8 cellular contexts compared by ENCODE assay signal in the genomic region with DNA sequence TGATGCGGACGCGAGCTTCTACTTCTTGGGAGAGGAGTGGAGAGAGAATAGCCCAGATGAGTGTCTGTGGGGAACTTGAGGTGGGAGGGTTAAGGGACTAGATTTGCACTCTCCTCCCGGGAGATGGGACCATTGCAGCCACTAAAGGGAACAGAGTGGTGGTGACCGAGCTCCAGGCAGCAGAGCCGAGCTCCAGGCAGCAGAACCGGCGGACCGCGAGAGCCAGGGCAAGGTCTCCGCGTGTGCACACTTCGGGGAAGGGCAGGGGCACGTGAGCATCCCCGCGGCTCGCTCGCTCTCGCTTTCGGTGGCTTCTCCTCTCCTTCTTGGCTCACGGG. TPM values are rescaled to one million over a fixed set of nuclear protein-coding genes. Genes with fewer than 3 reads are reported as not detected.
A peak's percentile ranks its signal among the peaks of the same experiment; 100 is the strongest.
DNase-seq lines count a peak whose midpoint lies in the region; ATAC-seq and TF ChIP-seq lines count a peak whose summit lies in the region.

No MANE protein-coding gene starts in this region.

- no peak for TF ChIP-seq EP300 in sigmoid colon (IDR thresholded peaks at IDR 0.05)

- CTCF ChIA-PET in T-cell (lab: Charles Lee): interaction anchor here in 1 of 2 donors (0.5 kb wide), 1 partner anchor 191 kb away, joined by 4 read pairs; the partner anchor contains the start of gene CLPX

- TF ChIP-seq POLR2A in heart left ventricle (IDR thresholded peaks at IDR 0.05): no peak
- no peak for TF ChIP-seq POLR2A in sigmoid colon (IDR thresholded peaks at IDR 0.05)

- H3K36me3 Mint-ChIP-seq in GM23338 (ENCODE audit: low read depth) (peaks cover 37% of the 10 kb centered on the region), T-cell (no peaks in the 10 kb centered on the region)

- H3K4me3 ChIP-seq in GM23338 (peak overlapping the region; percentile 93), heart left ventricle (peak overlapping the region; percentile 24 to 68 (median 58)), sigmoid colon (peak overlapping the region; percentile 32 to 59 (median 54))

- H3K4me3 Mint-ChIP-seq in GM23338 (peak overlapping the region; percentile 92), T-cell (peak overlapping the region; percentile 67 to 70 (median 69))

- 0 out of 2 replicates have a peak, but pooled peaks cover 8% of the 10 kb centered on the region for H3K79me2 ChIP-seq in GM23338 (replicated peaks; ENCODE audit: insufficient read depth)

- 1% methylated on average over 16 to 21 of the region's 21 CpGs for WGBS in heart left ventricle, 4 donors
- WGBS in sigmoid colon, 2 donors: 1% methylated on average over 21 of the region's 21 CpGs

- peak; percentile 32 for ATAC-seq in GM23338
- ATAC-seq in T-cell (replicated peaks in 1 of 4): peak; percentile 23 to 51 (median 35)
- ATAC-seq in heart left ventricle: peak in 3 of 4 donors; percentile 12 to 35 (median 25)
- no peak for ATAC-seq in GM21737 (IDR thresholded peaks at IDR 0.05; ENCODE audit: unreplicated experiment)
- ATAC-seq in HG02884 (IDR thresholded peaks at IDR 0.05; ENCODE audit: unreplicated experiment): no peak
- ATAC-seq in GM18909 (IDR thresholded peaks at IDR 0.05; ENCODE audit: poor library complexity, unreplicated experiment): no peak

- H3K9me3 Mint-ChIP-seq in GM23338: no peaks in the 10 kb centered on the region; the same call in 1 of the 3 replicates
- H3K9me3 Mint-ChIP-seq in T-cell: no peaks in the 10 kb centered on the region

- H3K9me3 ChIP-seq in heart left ventricle: no peaks in the 10 kb centered on the region
- H3K9me3 ChIP-seq in sigmoid colon: no peaks in the 10 kb centered on the region

- peaks cover 43% of the 10 kb centered on the region for H3K27me3 ChIP-seq in GM23338 (ENCODE audit: insufficient read depth)
- peaks cover 0 to 71% (median 18%) of the 10 kb centered on the region in 9 donors for H3K27me3 ChIP-seq in heart left ventricle
- peaks cover 0 to 86% (median 42%) of the 10 kb centered on the region in 3 donors for H3K27me3 ChIP-seq in sigmoid colon

- POLR2A ChIA-PET in T-cell (lab: Charles Lee): interaction anchor here in 1 of 2 donors (0.6 kb wide), 1 partner anchor 8 kb away, joined by 3 read pairs; no protein-coding TSS in a partner anchor

- intact Hi-C loops in heart left ventricle (cut with DNase I): no loop called here
- intact Hi-C loops in sigmoid colon (cut with DNase I): no loop called here

- peaks cover 50% of the 10 kb centered on the region for H3K4me1 Mint-ChIP-seq in GM23338
- peaks cover 18 to 19% (median 18%) of the 10 kb centered on the region in 3 donors for H3K4me1 Mint-ChIP-seq in T-cell

- peaks cover 7% of the 10 kb centered on the region; the same call in 1 of the 2 replicates for H4K20me1 ChIP-seq in GM23338 (replicated peaks; ENCODE audit: insufficient read depth)

- H3K27ac Mint-ChIP-seq in GM23338 (no peak overlapping the region; the same call in 1 of the 2 replicates), T-cell (no peak overlapping the region)

- H3K36me3 ChIP-seq in GM23338 (ENCODE audit: insufficient read depth) (no peaks in the 10 kb centered on the region; the same call in 1 of the 2 replicates), heart left ventricle (no peaks in the 10 kb centered on the region), sigmoid colon (no peaks in the 10 kb centered on the region)

- TF ChIP-seq CTCF in GM23338 (conservative IDR thresholded peaks at IDR 0.05; ENCODE audit: low read depth in 2 of 2) (no peak), heart left ventricle (IDR thresholded peaks at IDR 0.05) (no peak), sigmoid colon (IDR thresholded peaks at IDR 0.05) (no peak)

- DNase-seq in GM23338 (ENCODE audit: low spot score): peak; percentile 63
- DNase-seq in T-cell: peak in 1 of 34 experiments; percentile 4
- no peak for DNase-seq in heart left ventricle
- DNase-seq in sigmoid colon: no peak
- DNase-seq in DMS153 treated with DMSO at 0.1 percent for 48 hours (lab: John Stamatoyannopoulos, UW; ENCODE audit: unreplicated experiment): no peak

- H3F3A ChIP-seq in GM23338 (replicated peaks; ENCODE audit: low read depth): peaks cover 26% of the 10 kb centered on the region; the same call in 1 of the 2 replicates

- H3K4me1 ChIP-seq in GM23338 (ENCODE audit: insufficient read depth) (peaks cover 26% of the 10 kb centered on the region), heart left ventricle (peaks cover 0 to 26% (median 14%) of the 10 kb centered on the region in 12 donors), sigmoid colon (peaks cover 0 to 24% (median 23%) of the 10 kb centered on the region in 4 donors)

- H3K9me2 ChIP-seq in GM23338 (ENCODE audit: insufficient read depth): no peaks in the 10 kb centered on the region

- peaks cover 34% of the 10 kb centered on the region for H3K27me3 Mint-ChIP-seq in GM23338 (ENCODE audit: insufficient read depth, low read depth, poor library complexity)
- H3K27me3 Mint-ChIP-seq in T-cell: peaks cover 56 to 71% of the 10 kb centered on the region in 2 donors

- peak overlapping the region; percentile 86 for H2AFZ ChIP-seq in GM23338

- H3K27ac ChIP-seq in GM23338 (ENCODE audit: low read depth): no peak overlapping the region
- no peak overlapping the region for H3K27ac ChIP-seq in heart left ventricle
- H3K27ac ChIP-seq in sigmoid colon: no peak overlapping the region

- peak overlapping the region; percentile 99 for H3K4me2 ChIP-seq in GM23338

TF ChIP-seq in GM23338, 12 proteins besides CTCF, POLR2A, EP300 and RAD21 (continues in another document):
- TF ChIP-seq NANOG (IDR thresholded peaks at IDR 0.05; ENCODE audit: borderline replicate concordance): no peak
- no peak for TF ChIP-seq EZH2phosphoT487 (IDR thresholded peaks at IDR 0.05; ENCODE audit: unreplicated experiment)
- TF ChIP-seq POLR2AphosphoS5 (IDR thresholded peaks at IDR 0.05; ENCODE audit: low read depth): no peak
- no peak for TF ChIP-seq CREB1 (CRISPR knock-in tag; IDR thresholded peaks at IDR 0.05; ENCODE audit: low read depth)
- TF ChIP-seq, protein P1, sequence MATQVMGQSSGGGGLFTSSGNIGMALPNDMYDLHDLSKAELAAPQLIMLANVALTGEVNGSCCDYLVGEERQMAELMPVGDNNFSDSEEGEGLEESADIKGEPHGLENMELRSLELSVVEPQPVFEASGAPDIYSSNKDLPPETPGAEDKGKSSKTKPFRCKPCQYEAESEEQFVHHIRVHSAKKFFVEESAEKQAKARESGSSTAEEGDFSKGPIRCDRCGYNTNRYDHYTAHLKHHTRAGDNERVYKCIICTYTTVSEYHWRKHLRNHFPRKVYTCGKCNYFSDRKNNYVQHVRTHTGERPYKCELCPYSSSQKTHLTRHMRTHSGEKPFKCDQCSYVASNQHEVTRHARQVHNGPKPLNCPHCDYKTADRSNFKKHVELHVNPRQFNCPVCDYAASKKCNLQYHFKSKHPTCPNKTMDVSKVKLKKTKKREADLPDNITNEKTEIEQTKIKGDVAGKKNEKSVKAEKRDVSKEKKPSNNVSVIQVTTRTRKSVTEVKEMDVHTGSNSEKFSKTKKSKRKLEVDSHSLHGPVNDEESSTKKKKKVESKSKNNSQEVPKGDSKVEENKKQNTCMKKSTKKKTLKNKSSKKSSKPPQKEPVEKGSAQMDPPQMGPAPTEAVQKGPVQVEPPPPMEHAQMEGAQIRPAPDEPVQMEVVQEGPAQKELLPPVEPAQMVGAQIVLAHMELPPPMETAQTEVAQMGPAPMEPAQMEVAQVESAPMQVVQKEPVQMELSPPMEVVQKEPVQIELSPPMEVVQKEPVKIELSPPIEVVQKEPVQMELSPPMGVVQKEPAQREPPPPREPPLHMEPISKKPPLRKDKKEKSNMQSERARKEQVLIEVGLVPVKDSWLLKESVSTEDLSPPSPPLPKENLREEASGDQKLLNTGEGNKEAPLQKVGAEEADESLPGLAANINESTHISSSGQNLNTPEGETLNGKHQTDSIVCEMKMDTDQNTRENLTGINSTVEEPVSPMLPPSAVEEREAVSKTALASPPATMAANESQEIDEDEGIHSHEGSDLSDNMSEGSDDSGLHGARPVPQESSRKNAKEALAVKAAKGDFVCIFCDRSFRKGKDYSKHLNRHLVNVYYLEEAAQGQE (IDR thresholded peaks at IDR 0.05; ENCODE audit: unreplicated experiment): no peak
- no peak for TF ChIP-seq EZH2 (IDR thresholded peaks at IDR 0.05; ENCODE audit: low read depth, unreplicated experiment)
- no peak for TF ChIP-seq ZNF114 (CRISPR knock-in tag; IDR thresholded peaks at IDR 0.05)
- no peak for TF ChIP-seq ETS1 (IDR thresholded peaks at IDR 0.05)
- TF ChIP-seq JUNB (IDR thresholded peaks at IDR 0.05; ENCODE audit: unreplicated experiment): no peak
- TF ChIP-seq ZNF331 (CRISPR knock-in tag; IDR thresholded peaks at IDR 0.05; ENCODE audit: low read depth): no peak

RNA-seq across cellular contexts. Expression of gene IGDCC3, which starts 1.1 kb away (rescaled TPM):
- 26.3 and 30.7 TPM in 2 replicates for total RNA-seq in GM23338 (2014; rRNA removed; shearing (Covaris generic))
- polyA plus RNA-seq in GM23338 (2016; fragmentation: Nextera tagmentation; extraction: Ambion mirVana) (15.3 and 16.4 TPM in 2 replicates), heart left ventricle (under 1 TPM in 1 of 2 donors, not detected in 1; 0.07 TPM), sigmoid colon (under 1 TPM in 2 of 3 donors, not detected in 1; under 0.01 to 0.12 TPM)
- total RNA-seq in T-cell (under 1 TPM in 1 of 5 donors, not detected in 4; 0.06 TPM), heart left ventricle (under 1 TPM in 3 of 9 donors, not detected in 6; 0.09 to 0.33 (median 0.22) TPM), sigmoid colon (under 1 TPM in 3 of 4 donors, not detected in 1; under 0.01 to 0.55 (median 0.41) TPM)

RNA-seq across cellular contexts. Expression of gene IGDCC4, which starts 46.0 kb away (rescaled TPM):
- total RNA-seq in GM23338 (2014; rRNA removed; shearing (Covaris generic)): 8.4 and 9.6 TPM in 2 replicates
- polyA plus RNA-seq in GM23338 (2016; fragmentation: Nextera tagmentation; extraction: Ambion mirVana): 7.2 and 7.5 TPM in 2 replicates
- total RNA-seq in T-cell: under 1 TPM in 4 of 5 donors, not detected in 1; 0.13 to 0.32 (median 0.15) TPM
- 1 to 10 TPM in 4 of 9 donors, under 1 TPM in 5; 0.25 to 2.7 (median 0.75) TPM for total RNA-seq in heart left ventricle
- under 1 TPM; 0.22 to 0.80 TPM for polyA plus RNA-seq in heart left ventricle
- total RNA-seq in sigmoid colon: 1 to 10 TPM in 2 of 4 donors, under 1 TPM in 2; 0.27 to 2.8 (median 0.96) TPM
- polyA plus RNA-seq in sigmoid colon: 1 to 10 TPM in 1 of 3 donors, under 1 TPM in 2; 0.23 to 1.5 (median 0.60) TPM

Comparison
In these comparisons a context has a peak if more than half of its experiments do, and no peak if none do; other contexts are left out.
1. ATAC-seq: peak in GM23338 (single experiment), T-cell (4 of 4) and heart left ventricle (3 of 4); none in GM21737 (single experiment), HG02884 (single experiment) and GM18909 (single experiment).
2. RNA of gene IGDCC3, which starts 1.1 kb away (total RNA-seq): 26.3 to 30.7 TPM in GM23338; under 0.01 to 0.55 TPM in sigmoid colon, 0.09 to 0.33 TPM in heart left ventricle and 0.06 TPM in T-cell; every median in the first group is over 10 times any median in the second.
3. Peak in every context shown above with its lines, with median percentiles within 50 percentile points of each other: H3K4me3 ChIP-seq.